ENCODE assay signal across 23 cellular contexts in the genomic region with DNA sequence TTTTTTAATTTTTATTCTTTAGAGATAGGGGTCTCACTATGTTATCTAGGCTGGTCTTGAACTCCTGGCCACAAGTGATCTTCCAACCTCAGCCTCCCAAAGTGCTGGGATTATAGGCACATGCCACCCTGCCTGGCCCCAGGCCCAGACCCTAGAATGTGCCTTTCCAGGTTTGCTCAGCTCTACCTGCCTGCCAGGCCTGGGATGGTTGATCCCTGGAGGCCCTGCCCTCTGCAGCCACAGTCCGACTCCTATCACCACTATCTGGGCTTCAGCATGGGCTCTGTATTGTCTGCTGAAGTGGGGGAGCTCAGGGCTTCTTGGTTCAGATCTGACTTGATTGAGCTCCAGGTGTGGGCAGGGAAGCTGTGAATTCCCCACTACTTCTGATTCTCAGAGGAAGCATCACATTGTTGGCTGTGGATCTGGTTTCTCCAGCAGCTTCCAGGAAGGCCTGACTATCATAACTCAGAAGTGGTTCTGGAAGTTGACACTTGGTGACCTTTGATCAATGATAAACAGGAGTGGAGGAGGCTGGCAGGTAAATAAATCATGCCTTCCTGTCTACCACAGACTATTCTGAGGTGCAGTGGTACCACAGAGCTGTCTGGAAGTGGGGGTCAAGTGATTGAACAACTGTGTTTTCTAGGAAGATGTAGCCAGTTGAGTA.
DNase-seq lines count a peak whose midpoint lies in the region; ATAC-seq, FAIRE-seq and TF ChIP-seq lines count a peak whose summit lies in the region.
"Had no signal": no experiment of that assay in that cellular context is flagged by ENCODE, and none has a peak within 500 bp of the region (broad histone marks: within the 10 kb centered on the region; RNA-seq: fewer than 3 reads in every experiment).

No MANE protein-coding gene starts in this region.

- no peak overlapping the region for H2AFZ ChIP-seq in hepatocyte
- H2AFZ ChIP-seq: GM23248 had no signal

- H3K27ac ChIP-seq in hepatocyte, result no peak overlapping the region
- H3K27ac ChIP-seq in pancreas, result peak overlapping the region in 2 of 4 donors; percentile 17 to 42
- H3K27ac ChIP-seq: A549, GM23248, SJCRH30 had no signal

- FAIRE-seq in pancreas (lab: Jason Lieb, UNC), result no peak
- FAIRE-seq: A549, HTR-8/SVneo, RCC 7860 had no signal

- no peak overlapping the region for H3K4me3 ChIP-seq in hepatocyte
- no peak overlapping the region for H3K4me3 ChIP-seq in pancreas
- H3K4me3 ChIP-seq: A549, GM23248, SJCRH30 had no signal

- no peaks in the 10 kb centered on the region for H3K9me3 ChIP-seq in hepatocyte (ENCODE audit: low read depth)
- no peaks in the 10 kb centered on the region for H3K9me3 ChIP-seq in pancreas
- H3K9me3 ChIP-seq: A549, BE2C, SJCRH30 had no signal

- WGBS in hepatocyte (ENCODE audit: low lambda C conversion rate, missing lambda C conversion rate), result 75% methylated on average over 1 of the region's 1 CpG
- 80 to 85% methylated on average over 1 of the region's 1 CpG for WGBS in pancreas, 2 donors

- H3K79me2 ChIP-seq in hepatocyte, result no peaks in the 10 kb centered on the region

- no peak overlapping the region for H3K4me2 ChIP-seq in hepatocyte
- H3K4me2 ChIP-seq: A549 had no signal

- H4K20me1 ChIP-seq in hepatocyte (ENCODE audit: insufficient read depth, poor library complexity, severe bottlenecking), result no peaks in the 10 kb centered on the region

- in situ Hi-C loops in G401 (cut with HindIII; ENCODE audit: low sequenced_read_pairs), result no loop called here

- intact Hi-C loops in pancreas (cut with DNase I), result no loop called here

- no peak for TF ChIP-seq CTCF in hepatocyte (IDR thresholded peaks at IDR 0.05; ENCODE audit: poor library complexity)
- TF ChIP-seq CTCF in pancreas (IDR thresholded peaks at IDR 0.05), result no peak

- DNase-seq in COLO668 (lab: John Stamatoyannopoulos, UW; ENCODE audit: unreplicated experiment) (peak; percentile 73), NCI-H510A (lab: John Stamatoyannopoulos, UW) (peak; percentile 8), hepatocyte (ENCODE audit: low spot score) (peak; percentile 13), pancreas (peak in 1 of 6 donors; percentile 16), G401 (ENCODE audit: low spot score) (no peak), DMS 273 (lab: John Stamatoyannopoulos, UW; ENCODE audit: unreplicated experiment) (no peak)
- DNase-seq: BE2C, COR-L47, DMS 273 treated with DMSO at 0.1 percent for 48 hours, GM23248, HCEC 1CT, KG1, NCI-H1092 treated with DMSO at 0.1 percent for 48 hours, NCI-H1436 treated with DMSO at 0.1 percent for 48 hours, NCI-H1930, NCI-H524, OCI-M1, SJCRH30 had no signal

- ATAC-seq in pancreas, result peak in 3 of 4 donors; percentile 38 to 77 (median 66)
- ATAC-seq in HG02973 (IDR thresholded peaks at IDR 0.05; ENCODE audit: unreplicated experiment), result no peak
- ATAC-seq in HG03175 (IDR thresholded peaks at IDR 0.05; ENCODE audit: unreplicated experiment), result no peak
- ATAC-seq: A549 had no signal

- H3K4me1 ChIP-seq in hepatocyte (ENCODE audit: insufficient read depth) (peaks cover 7% of the 10 kb centered on the region), pancreas (peaks cover 6 to 27% (median 7%) of the 10 kb centered on the region in 3 donors)
- H3K4me1 ChIP-seq: A549, BE2C, SJCRH30 had no signal

- no peaks in the 10 kb centered on the region for H3K27me3 ChIP-seq in hepatocyte
- no peaks in the 10 kb centered on the region for H3K27me3 ChIP-seq in pancreas
- H3K27me3 ChIP-seq: BE2C, SJCRH30 had no signal

- H3K36me3 ChIP-seq in hepatocyte (replicated peaks; ENCODE audit: insufficient read depth, low read depth), result no peaks in the 10 kb centered on the region
- H3K36me3 ChIP-seq in pancreas, result no peaks in the 10 kb centered on the region
- H3K36me3 ChIP-seq: BE2C, SJCRH30 had no signal

- no peaks in the 10 kb centered on the region for H3K9me2 ChIP-seq in hepatocyte (replicated peaks; ENCODE audit: insufficient read depth)

Comparison
In these comparisons a context has a peak if more than half of its experiments do, and no peak if none do; other contexts are left out.
1. DNase-seq: peak in COLO668 (single experiment), NCI-H510A (single experiment) and hepatocyte (single experiment); none in G401 (single experiment) and DMS 273 (single experiment).
2. ATAC-seq: peak in pancreas (3 of 4); none in HG02973 (single experiment) and HG03175 (single experiment).